9 cellular contexts compared by ENCODE assay signal in the genomic region with DNA sequence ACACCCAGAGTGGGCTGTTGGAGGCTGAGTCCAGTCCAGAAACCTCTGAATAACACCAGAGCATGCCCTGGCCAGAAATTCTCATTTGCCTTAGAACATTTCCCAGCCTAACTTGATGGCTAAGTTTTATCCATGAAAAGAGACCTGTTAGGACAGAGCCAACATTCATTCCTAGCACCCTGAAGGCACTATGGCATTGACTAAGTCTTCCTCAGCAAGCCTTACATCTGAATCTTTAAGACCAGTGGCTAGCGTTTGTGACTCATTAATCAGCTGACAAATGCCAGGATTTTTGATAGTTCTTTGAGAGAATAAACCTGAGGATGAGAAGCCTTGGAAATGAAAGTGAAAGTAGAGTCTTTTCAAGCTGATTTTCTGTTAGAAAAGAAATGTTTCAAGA.
A peak's percentile ranks its signal among the peaks of the same experiment; 100 is the strongest.
DNase-seq lines count a peak whose midpoint lies in the region; ATAC-seq and TF ChIP-seq lines count a peak whose summit lies in the region.
"Had no signal": no experiment of that assay in that cellular context is flagged by ENCODE, and none has a peak within 500 bp of the region (broad histone marks: within the 10 kb centered on the region; RNA-seq: fewer than 3 reads in every experiment).

No MANE protein-coding gene starts in this region.

- H3K27ac ChIP-seq in A673 (ENCODE audit: low read depth, low read length, poor library complexity, severe bottlenecking), result no peak overlapping the region

- no peak overlapping the region for H3K4me3 ChIP-seq in A673 (ENCODE audit: low read depth, low read length, poor library complexity, severe bottlenecking)
- peak overlapping the region; percentile 22 to 31 for H3K4me3 ChIP-seq in foreskin fibroblast (ENCODE audit: low read depth in 1 of 2, low read length in 2 of 2)

- ATAC-seq in T-cell (replicated peaks in 1 of 4) (no peak), HG03457 (IDR thresholded peaks at IDR 0.05; ENCODE audit: unreplicated experiment) (no peak)

- peaks cover 7 to 27% (median 20%) of the 10 kb centered on the region in 3 donors for H3K9me3 Mint-ChIP-seq in T-cell

- H3K4me3 Mint-ChIP-seq in T-cell, result peak overlapping the region in 2 of 3 donors; percentile 32 to 60

- no peaks in the 10 kb centered on the region for H3K27me3 Mint-ChIP-seq in T-cell

- H3K36me3 Mint-ChIP-seq in T-cell, result peaks cover 10% of the 10 kb centered on the region

- BruUV-seq in A673 (replicated peaks; lab: Mats Ljungman, UMichigan), result no TSS peak

- no peaks in the 10 kb centered on the region for H3K36me3 ChIP-seq in A673 (ENCODE audit: insufficient read depth, low read length, poor library complexity, severe bottlenecking)

- POLR2A ChIA-PET in A673 (lab: Charles Lee; ENCODE audit: low non-redundant PET), result no interaction called here
- POLR2A ChIA-PET in T-cell (lab: Charles Lee), result no interaction called here

- H3K9me3 ChIP-seq in A673 (ENCODE audit: low read depth, low read length, poor library complexity, severe bottlenecking), result peaks cover 25% of the 10 kb centered on the region

- in situ Hi-C loops in GM13977 (cut with MboI; ENCODE audit: low pct_unique_long_range_greater_than_20kb, low sequenced_read_pairs, unreplicated experiment), result no loop called here

- intact Hi-C loops in A673 (cut with micrococcal nuclease; ENCODE audit: unreplicated experiment), result no loop called here

- H3K4me1 ChIP-seq in A673 (ENCODE audit: insufficient read depth, low read length, poor library complexity, severe bottlenecking), result no peaks in the 10 kb centered on the region

- H3K27me3 ChIP-seq in A673 (replicated peaks; ENCODE audit: insufficient read depth, low read depth, low read length, poor library complexity), result no peaks in the 10 kb centered on the region

- CTCF ChIA-PET in A673 (lab: Charles Lee) (no interaction called here), T-cell (lab: Charles Lee) (no interaction called here)

- TF ChIP-seq CTCF in A673 (conservative IDR thresholded peaks at IDR 0.05; ENCODE audit: low read depth, low read length) (no peak), foreskin fibroblast (IDR thresholded peaks at IDR 0.05; ENCODE audit: low read depth, low read length) (no peak), GM13977 (IDR thresholded peaks at IDR 0.05; ENCODE audit: extremely low read depth, insufficient read depth, missing control alignments) (no peak)

- DNase-seq in A673 (ENCODE audit: low spot score), result peak; percentile 10
- peak; percentile 29 for DNase-seq in GM04504 (ENCODE audit: low read depth)
- no peak for DNase-seq in T-cell
- peak in 1 of 2 donors; percentile 6 for DNase-seq in foreskin fibroblast
- no peak for DNase-seq in NCI-H748 (lab: John Stamatoyannopoulos, UW; ENCODE audit: unreplicated experiment)
- DNase-seq in NCI-H1105 treated with DMSO at 0.1 percent for 48 hours (lab: John Stamatoyannopoulos, UW), result no peak
- no peak for DNase-seq in GM13977 (ENCODE audit: low spot score)
- DNase-seq: NCI-H510A had no signal

- H3K4me1 Mint-ChIP-seq in T-cell, result peaks cover 4 to 14% (median 8%) of the 10 kb centered on the region in 3 donors

- no peak overlapping the region for H3K27ac Mint-ChIP-seq in T-cell

Comparison
In these comparisons a context has a peak if more than half of its experiments do, and no peak if none do; other contexts are left out.
1. DNase-seq: peak in A673 (single experiment) and GM04504 (single experiment); none in T-cell (0 of 34), NCI-H748 (single experiment), NCI-H1105 treated with DMSO at 0.1 percent for 48 hours (single experiment) and GM13977 (single experiment).